ENCODE assay signal across 18 cellular contexts in genomic region chr2:23008951-23009350, GRCh38.
DNase-seq lines count a peak whose midpoint lies in the region; ATAC-seq, FAIRE-seq and TF ChIP-seq lines count a peak whose summit lies in the region.
"Had no signal": no experiment of that assay in that cellular context is flagged by ENCODE, and none has a peak within 500 bp of the region (broad histone marks: within the 10 kb centered on the region; RNA-seq: fewer than 3 reads in every experiment).

No MANE protein-coding gene starts in this region.

- H3K4me1 Mint-ChIP-seq in mesothelial cell of epicardium, result peaks cover 13% of the 10 kb centered on the region
- H3K4me1 Mint-ChIP-seq: CD4-positive, alpha-beta memory T cell had no signal

- no peaks in the 10 kb centered on the region for H3K36me3 Mint-ChIP-seq in mesothelial cell of epicardium
- H3K36me3 Mint-ChIP-seq: CD4-positive, alpha-beta memory T cell had no signal

- no peak overlapping the region for H2BK120ac ChIP-seq in H1 (replicated peaks; ENCODE audit: low read depth, low read length)

- H4K5ac ChIP-seq in H1 (ENCODE audit: insufficient read length, low read depth, low read length), result no peak overlapping the region

- no peak for TF ChIP-seq POLR2A in H1 (IDR thresholded peaks at IDR 0.05; ENCODE audit: control extremely low read depth in 1 of 2, low read depth in 2 of 2, low read length in 2 of 2)
- no peak for TF ChIP-seq POLR2A in gastroesophageal sphincter (IDR thresholded peaks at IDR 0.05)
- TF ChIP-seq POLR2A in sigmoid colon (IDR thresholded peaks at IDR 0.05), result no peak

- FAIRE-seq in H1 (lab: Jason Lieb, UNC), result no peak
- FAIRE-seq: GM12891, GM18507 had no signal

- no peak overlapping the region for H4K8ac ChIP-seq in H1 (ENCODE audit: extremely low read depth, insufficient read depth, low read length)

- no peak overlapping the region for H4K91ac ChIP-seq in H1 (replicated peaks; ENCODE audit: insufficient read length, low read length)

- H3K56ac ChIP-seq in H1 (replicated peaks; ENCODE audit: insufficient read length, low read depth, low read length), result no peak overlapping the region

- 97% methylated on average over 6 of the region's 7 CpGs; no CpG with 5 or more reads in 1 of the 2 experiments for WGBS in H1 (ENCODE audit: extremely low coverage in 1 of 2, insufficient coverage in 1 of 2, insufficient read length in 1 of 2, insufficient replicate concordance in 2 of 2, low coverage in 1 of 2, low lambda C conversion rate in 2 of 2, missing lambda C conversion rate in 1 of 2), 2 experiments
- 88 to 100% methylated on average over 1 to 7 of the region's 7 CpGs for WGBS in gastroesophageal sphincter (ENCODE audit: low coverage in 1 of 2), 2 donors
- 94 to 95% methylated on average over 7 of the region's 7 CpGs for WGBS in sigmoid colon, 2 donors

- ATAC-seq in gastroesophageal sphincter (no peak), HG02623 (IDR thresholded peaks at IDR 0.05; ENCODE audit: unreplicated experiment) (no peak)

- TF ChIP-seq CTCF in H1 (IDR thresholded peaks at IDR 0.05; ENCODE audit: control extremely low read depth in 1 of 3, insufficient read depth in 1 of 3, low read depth in 1 of 3, low read length in 3 of 3), result no peak
- TF ChIP-seq CTCF in gastroesophageal sphincter (IDR thresholded peaks at IDR 0.05), result no peak
- no peak for TF ChIP-seq CTCF in mesothelial cell of epicardium (IDR thresholded peaks at IDR 0.05; ENCODE audit: unreplicated experiment)
- TF ChIP-seq CTCF in sigmoid colon (IDR thresholded peaks at IDR 0.05), result no peak

- H3K4me3 ChIP-seq in H1 (ENCODE audit: extremely low read depth in 1 of 4, insufficient read depth in 2 of 4, low read depth in 3 of 4, low read length in 4 of 4) (no peak overlapping the region), gastroesophageal sphincter (no peak overlapping the region), sigmoid colon (no peak overlapping the region)

- no peaks in the 10 kb centered on the region for H4K20me1 ChIP-seq in H1 (replicated peaks in 1 of 2; ENCODE audit: control insufficient read depth in 1 of 2, insufficient read depth in 2 of 2, low read length in 2 of 2)

- H3K9me3 ChIP-seq in H1 (ENCODE audit: insufficient read depth in 2 of 2, low read depth in 1 of 2, low read length in 1 of 2) (no peaks in the 10 kb centered on the region), gastroesophageal sphincter (peaks cover 0 to 4% (median 0%) of the 10 kb centered on the region in 3 donors), sigmoid colon (no peaks in the 10 kb centered on the region)

- no peaks in the 10 kb centered on the region for H3K27me3 ChIP-seq in H1 (replicated peaks in 1 of 4; ENCODE audit: control insufficient read depth in 3 of 4, extremely low read depth in 1 of 4, insufficient read depth in 3 of 4, low read length in 3 of 4)
- H3K27me3 ChIP-seq in gastroesophageal sphincter, result no peaks in the 10 kb centered on the region
- no peaks in the 10 kb centered on the region for H3K27me3 ChIP-seq in sigmoid colon

- POLR2A ChIA-PET in H1 (lab: Charles Lee; ENCODE audit: partially characterized antibody), result no interaction called here

- H2BK12ac ChIP-seq in H1 (ENCODE audit: low read depth, low read length), result no peak overlapping the region

- CTCF ChIA-PET in H1 (lab: Charles Lee; ENCODE audit: partially characterized antibody), result interaction anchor here (0.7 to 1.2 kb wide), 3 partner anchors 8 to 271 kb away, joined by 3 to 4 read pairs (median 3); no protein-coding TSS in a partner anchor

- TF ChIP-seq RAD21 in H1 (IDR thresholded peaks at IDR 0.05 in 1 of 2, conservative IDR thresholded peaks at IDR 0.05 in 1 of 2; ENCODE audit: low read depth in 2 of 2, low read length in 2 of 2), result no peak

- no peaks in the 10 kb centered on the region for H3K79me2 ChIP-seq in H1 (ENCODE audit: control insufficient read depth in 1 of 2, insufficient read depth in 2 of 2, low read length in 2 of 2)

- peaks cover 6% of the 10 kb centered on the region for H3K9me3 Mint-ChIP-seq in mesothelial cell of epicardium

- intact Hi-C loops in sigmoid colon (cut with DNase I), result no loop called here
- intact Hi-C loops in posterior vena cava (cut with DNase I), result no loop called here

- H3K23ac ChIP-seq in H1 (ENCODE audit: insufficient read length), result no peak overlapping the region

- TF ChIP-seq EP300 in H1 (IDR thresholded peaks at IDR 0.05; ENCODE audit: borderline replicate concordance in 1 of 2, low read depth in 2 of 2, low read length in 2 of 2), result no peak
- no peak for TF ChIP-seq EP300 in gastroesophageal sphincter (IDR thresholded peaks at IDR 0.05)
- no peak for TF ChIP-seq EP300 in sigmoid colon (IDR thresholded peaks at IDR 0.05)

- H2BK15ac ChIP-seq in H1 (ENCODE audit: low read length), result no peak overlapping the region

- peak overlapping the region; percentile 98 for H3K27ac Mint-ChIP-seq in mesothelial cell of epicardium

- no peak overlapping the region for H2BK20ac ChIP-seq in H1 (ENCODE audit: low read length)

- H3K9ac ChIP-seq in H1 (replicated peaks in 1 of 4; ENCODE audit: extremely low read depth in 1 of 4, low read depth in 3 of 4, low read length in 3 of 4), result no peak overlapping the region

- H3K4me2 ChIP-seq in H1 (ENCODE audit: insufficient read depth in 1 of 2, low read depth in 2 of 2, low read length in 2 of 2), result no peak overlapping the region

- H3K23me2 ChIP-seq in H1 (ENCODE audit: low read depth, low read length), result no peaks in the 10 kb centered on the region

- no peak overlapping the region for H3K4ac ChIP-seq in H1 (replicated peaks; ENCODE audit: insufficient read length, low read depth, low read length)

- H3K18ac ChIP-seq in H1 (ENCODE audit: extremely low read depth, low read length), result no peak overlapping the region

- H2AK5ac ChIP-seq in H1 (ENCODE audit: low read depth, low read length), result no peak overlapping the region

- no peaks in the 10 kb centered on the region; the same call in 1 of the 2 replicates for H3K79me1 ChIP-seq in H1 (ENCODE audit: low read depth, low read length)

- no peak overlapping the region for H3K4me3 Mint-ChIP-seq in mesothelial cell of epicardium
- H3K4me3 Mint-ChIP-seq: CD4-positive, alpha-beta memory T cell had no signal

- no peak overlapping the region for H2BK5ac ChIP-seq in H1 (ENCODE audit: low read depth, low read length)

- H3K4me1 ChIP-seq in H1 (replicated peaks in 1 of 4; ENCODE audit: control insufficient read depth in 3 of 4, insufficient read depth in 4 of 4, low read length in 3 of 4) (no peaks in the 10 kb centered on the region), gastroesophageal sphincter (peaks cover 0 to 24% (median 14%) of the 10 kb centered on the region in 3 donors), sigmoid colon (peaks cover 0 to 29% (median 22%) of the 10 kb centered on the region in 4 donors)

- H3K36me3 ChIP-seq in H1 (ENCODE audit: control insufficient read depth in 2 of 4, insufficient read depth in 4 of 4, low read length in 3 of 4) (no peaks in the 10 kb centered on the region), gastroesophageal sphincter (no peaks in the 10 kb centered on the region), sigmoid colon (no peaks in the 10 kb centered on the region)

- peak overlapping the region; percentile 49 for H3K14ac ChIP-seq in H1 (ENCODE audit: insufficient read length)

- DNase-seq in H1 (ENCODE audit: low read depth in 1 of 2, low spot score in 2 of 2) (no peak), mesothelial cell of epicardium (ENCODE audit: low spot score in 2 of 2, unreplicated experiment in 2 of 2) (no peak), sigmoid colon (no peak), posterior vena cava (ENCODE audit: low spot score) (no peak)
- DNase-seq in activated CD8-positive, alpha-beta memory T cell treated with anti-CD3 and anti-CD28 coated beads, Interleukin-2, amount 50 U/mL, for 4 hours, result no peak
- DNase-seq: Calu3; CD4-positive, alpha-beta memory T cell; COR-L47; DMS53; DMS79 treated with DMSO at 0.1 percent for 48 hours; GF-D8; GOT3; H7; HCEC 1CT had no signal

- no peaks in the 10 kb centered on the region for H3K27me3 Mint-ChIP-seq in mesothelial cell of epicardium (ENCODE audit: low read depth)
- H3K27me3 Mint-ChIP-seq: CD4-positive, alpha-beta memory T cell had no signal

- H3K27ac ChIP-seq in H1 (ENCODE audit: low read depth, low read length), result no peak overlapping the region
- peak overlapping the region in 3 of 4 donors; percentile 7 to 63 (median 19) for H3K27ac ChIP-seq in gastroesophageal sphincter
- H3K27ac ChIP-seq in sigmoid colon, result peak overlapping the region in 3 of 4 donors; percentile 42 to 49 (median 44)

- no peak overlapping the region for H2AFZ ChIP-seq in H1 (ENCODE audit: low read length)

TF ChIP-seq in H1, 55 proteins besides CTCF, POLR2A, EP300 and RAD21:
- TF ChIP-seq KDM1A (IDR thresholded peaks at IDR 0.05; ENCODE audit: borderline replicate concordance, low read length), result no peak
- no peak for TF ChIP-seq RBBP5 (IDR thresholded peaks at IDR 0.05; ENCODE audit: borderline replicate concordance, low read depth, low read length)
- TF ChIP-seq EZH2 (IDR thresholded peaks at IDR 0.05; ENCODE audit: low read depth, low read length, severe bottlenecking), result no peak
- TF ChIP-seq MAX (IDR thresholded peaks at IDR 0.05), result no peak
- TF ChIP-seq HDAC2 (IDR thresholded peaks at IDR 0.05; ENCODE audit: borderline replicate concordance in 1 of 2, low read depth in 2 of 2, low read length in 2 of 2), result no peak
- no peak for TF ChIP-seq ZNF274 (IDR thresholded peaks at IDR 0.05; ENCODE audit: borderline replicate concordance, extremely low read depth, low read length)
- no peak for TF ChIP-seq RNF2 (IDR thresholded peaks at IDR 0.05; ENCODE audit: borderline replicate concordance, low read depth, low read length, missing control alignments, poor library complexity, severe bottlenecking)
